Comparison of ENCODE assay signal across 15 cellular contexts in the genomic region with DNA sequence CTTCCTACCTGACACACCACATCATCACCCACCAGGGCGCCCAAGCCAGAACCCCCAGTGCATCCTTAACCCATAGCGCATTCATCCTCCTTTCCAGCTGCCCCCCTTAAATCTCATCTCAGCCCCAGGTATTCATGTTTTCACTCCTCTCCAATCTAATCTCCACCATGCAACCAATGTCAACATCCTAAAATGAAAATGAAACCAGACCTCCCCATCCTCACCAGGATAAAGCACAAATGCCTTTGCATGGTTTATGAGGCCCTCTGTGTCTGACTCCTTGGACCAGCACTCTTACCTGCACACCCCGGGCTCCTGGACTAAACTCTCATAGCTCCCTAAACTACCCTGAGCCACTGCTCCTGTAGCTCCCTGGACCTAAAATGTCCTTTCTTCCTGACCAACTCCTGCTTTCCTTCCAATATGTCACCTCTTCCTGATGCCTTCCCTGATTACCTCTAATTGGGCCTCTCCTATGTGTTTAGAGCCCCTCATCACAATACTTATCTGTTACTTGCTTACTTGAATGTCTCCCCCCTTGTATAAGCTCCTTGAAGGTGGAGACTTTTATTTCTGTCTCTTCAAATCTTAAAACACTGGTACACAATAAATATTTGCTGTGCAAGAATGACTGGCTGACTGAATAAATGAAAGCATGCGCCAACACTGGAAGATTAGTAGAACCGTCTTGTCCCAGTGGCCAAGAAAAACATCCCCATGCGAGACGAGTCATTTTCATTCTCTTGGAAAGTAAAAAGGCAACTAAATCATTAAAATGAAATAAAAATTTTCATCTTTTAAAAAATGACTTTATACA.
DNase-seq lines count a peak whose midpoint lies in the region; ATAC-seq and TF ChIP-seq lines count a peak whose summit lies in the region.
"Had no signal": no experiment of that assay in that cellular context is flagged by ENCODE, and none has a peak within 500 bp of the region (broad histone marks: within the 10 kb centered on the region; RNA-seq: fewer than 3 reads in every experiment).

No MANE protein-coding gene starts in this region.

- H3K4me1 ChIP-seq in Panc1 (ENCODE audit: control insufficient read depth, insufficient read depth, low read length): no peaks in the 10 kb centered on the region
- H3K4me1 ChIP-seq: A549, adrenal gland had no signal

- TSS peak; percentile 36 for BruUV-seq in Panc1 (replicated peaks; lab: Mats Ljungman, UMichigan)

- CTCF ChIA-PET in activated CD8-positive, alpha-beta memory T cell treated with anti-CD3 and anti-CD28 coated beads, Interleukin-2, amount 10 ng/mL, durations not matched to agents 7 days and 5 days (lab: Charles Lee): interaction anchor here (0.9 kb wide), 1 partner anchor 9 kb away, joined by 3 read pairs; no protein-coding TSS in a partner anchor
- CTCF ChIA-PET in Panc1 (lab: Charles Lee): no interaction called here

- peaks cover 31% of the 10 kb centered on the region for H3K4me1 Mint-ChIP-seq in activated CD8-positive, alpha-beta memory T cell treated with anti-CD3 and anti-CD28 coated beads, Interleukin-2, amount 10 ng/mL, durations not matched to agents 7 days and 5 days
- H3K4me1 Mint-ChIP-seq in central memory CD8-positive, alpha-beta T cell: peaks cover 37% of the 10 kb centered on the region

- no peaks in the 10 kb centered on the region for H3K9me3 ChIP-seq in Panc1 (ENCODE audit: control insufficient read depth, insufficient read depth, low read depth, low read length)
- H3K9me3 ChIP-seq: A549, adrenal gland had no signal

- no peaks in the 10 kb centered on the region for H3K36me3 ChIP-seq in Panc1 (ENCODE audit: control insufficient read depth, insufficient read depth, low read length)
- H3K36me3 ChIP-seq: adrenal gland had no signal

- no peak overlapping the region for H3K4me3 ChIP-seq in Panc1 (ENCODE audit: low read depth in 2 of 2, low read length in 2 of 2)
- H3K4me3 ChIP-seq: A549, adrenal gland, PC-9 had no signal

- 0 out of 2 replicates have a peak overlapping the region, but pooled peaks have one; percentile 20 for H3K27ac ChIP-seq in Panc1 (ENCODE audit: low read length)
- H3K27ac ChIP-seq: A549, adrenal gland, PC-9 had no signal

- TF ChIP-seq CTCF in Panc1 (IDR thresholded peaks at IDR 0.05): no peak

- peak overlapping the region; percentile 54 for H3K27ac Mint-ChIP-seq in activated CD8-positive, alpha-beta memory T cell treated with anti-CD3 and anti-CD28 coated beads, Interleukin-2, amount 10 ng/mL, durations not matched to agents 7 days and 5 days
- H3K27ac Mint-ChIP-seq in central memory CD8-positive, alpha-beta T cell (ENCODE audit: low read depth): peak overlapping the region; percentile 20

- peak overlapping the region; percentile 10 for H3K4me3 Mint-ChIP-seq in activated CD8-positive, alpha-beta memory T cell treated with anti-CD3 and anti-CD28 coated beads, Interleukin-2, amount 10 ng/mL, durations not matched to agents 7 days and 5 days
- peak overlapping the region; percentile 14 for H3K4me3 Mint-ChIP-seq in central memory CD8-positive, alpha-beta T cell

- ATAC-seq in activated CD8-positive, alpha-beta memory T cell treated with anti-CD3 and anti-CD28 coated beads, Interleukin-2, amount 10 ng/mL, durations not matched to agents 7 days and 5 days: peak; percentile 72
- ATAC-seq in Panc1 (no peak), sciatic nerve (peak; percentile 63)
- no peak for ATAC-seq in central memory CD8-positive, alpha-beta T cell (replicated peaks; ENCODE audit: extremely low read depth, poor library complexity, severe bottlenecking)
- ATAC-seq: A549 had no signal

- POLR2A ChIA-PET in Panc1 (lab: Charles Lee): no interaction called here

- H3K27me3 Mint-ChIP-seq in activated CD8-positive, alpha-beta memory T cell treated with anti-CD3 and anti-CD28 coated beads, Interleukin-2, amount 10 ng/mL, durations not matched to agents 7 days and 5 days: no peaks in the 10 kb centered on the region
- no peaks in the 10 kb centered on the region for H3K27me3 Mint-ChIP-seq in central memory CD8-positive, alpha-beta T cell

- H3K36me3 Mint-ChIP-seq in activated CD8-positive, alpha-beta memory T cell treated with anti-CD3 and anti-CD28 coated beads, Interleukin-2, amount 10 ng/mL, durations not matched to agents 7 days and 5 days: no peaks in the 10 kb centered on the region
- H3K36me3 Mint-ChIP-seq in central memory CD8-positive, alpha-beta T cell (ENCODE audit: insufficient read depth): peaks cover 3% of the 10 kb centered on the region

- DNase-seq in activated CD8-positive, alpha-beta memory T cell treated with anti-CD3 and anti-CD28 coated beads, Interleukin-2, amount 10 ng/mL, durations not matched to agents 7 days and 5 days: no peak
- no peak for DNase-seq in activated CD8-positive, alpha-beta memory T cell treated with anti-CD3 and anti-CD28 coated beads, Interleukin-2, amount 50 U/mL, for 4 hours
- DNase-seq in Panc1 (ENCODE audit: low read depth, low spot score) (no peak), sciatic nerve (ENCODE audit: low spot score) (no peak), RKO (ENCODE audit: low spot score) (no peak), NCI-H1092 treated with DMSO at 0.1 percent for 48 hours (lab: John Stamatoyannopoulos, UW) (no peak), hypothalamus (lab: John Stamatoyannopoulos, UW) (no peak)
- no peak for DNase-seq in central memory CD8-positive, alpha-beta T cell (ENCODE audit: low spot score in 2 of 2)
- DNase-seq: adrenal gland; DMS79 treated with DMSO at 0.1 percent for 48 hours; NCI-H1105; NCI-H345; PC-9; stimulated activated CD4-positive, alpha-beta T cell treated with anti-CD3 and anti-CD28 coated beads, Interleukin-1b, Interleukin-23, amount 100 ng/mL, for 48 hours had no signal

- in situ Hi-C loops in Panc1 (cut with HindIII; ENCODE audit: low pct_unique_long_range_greater_than_20kb, low sequenced_read_pairs): no loop called here

- H3K27me3 ChIP-seq in Panc1 (ENCODE audit: control insufficient read depth, insufficient read depth, low read length): no peaks in the 10 kb centered on the region
- H3K27me3 ChIP-seq: adrenal gland had no signal

- intact Hi-C loops in Panc1 (cut with micrococcal nuclease; ENCODE audit: unreplicated experiment) (no loop called here), sciatic nerve (cut with DNase I) (no loop called here)

- H3K9me3 Mint-ChIP-seq in activated CD8-positive, alpha-beta memory T cell treated with anti-CD3 and anti-CD28 coated beads, Interleukin-2, amount 10 ng/mL, durations not matched to agents 7 days and 5 days (ENCODE audit: low read depth): no peaks in the 10 kb centered on the region
- no peaks in the 10 kb centered on the region for H3K9me3 Mint-ChIP-seq in central memory CD8-positive, alpha-beta T cell

Comparison
In these comparisons a context has a peak if more than half of its experiments do, and no peak if none do; other contexts are left out.
1. ATAC-seq: peak in activated CD8-positive, alpha-beta memory T cell treated with anti-CD3 and anti-CD28 coated beads, Interleukin-2, amount 10 ng/mL, durations not matched to agents 7 days and 5 days (single experiment) and sciatic nerve (single experiment); none in Panc1 (single experiment) and central memory CD8-positive, alpha-beta T cell (single experiment).